8 cellular contexts compared by ENCODE assay signal in genomic region chr9:35111006-35111933, GRCh38. TPM values are rescaled to one million over a fixed set of nuclear protein-coding genes. Genes with fewer than 3 reads are reported as not detected.
DNase-seq lines count a peak whose midpoint lies in the region; ATAC-seq and TF ChIP-seq lines count a peak whose summit lies in the region.

No MANE protein-coding gene starts in this region.

- CTCF ChIA-PET in activated CD4-positive, alpha-beta T cell treated with anti-CD3 and anti-CD28 coated beads for 36 hours (lab: Charles Lee): interaction anchor here (0.8 to 1.3 kb wide), 3 partner anchors 8 to 60 kb away, joined by 3 to 4 read pairs (median 4); partner anchors contain the start of genes FANCG and STOML2

- intact Hi-C loops in activated CD4-positive, alpha-beta T cell treated with anti-CD3 and anti-CD28 coated beads for 36 hours (cut with DNase I, micrococcal nuclease): loop anchor here (1.0 to 10.0 kb wide), 16 partner anchors 8 to 1084 kb away; partner anchors contain the start of genes DNAJB5 (in 2 of the 2), HINT2 (in 2 of the 2), PIGO (in 2 of the 2) and STOML2 (in 2 of the 2)

- no peaks in the 10 kb centered on the region for H3K9me3 Mint-ChIP-seq in activated CD4-positive, alpha-beta T cell treated with anti-CD3 and anti-CD28 coated beads for 36 hours (ENCODE audit: low read depth)

- DNase-seq in AG10803 (ENCODE audit: low read depth): peak; percentile 99
- peak; percentile 94 for DNase-seq in GM19238 (ENCODE audit: insufficient read length, low spot score)
- DNase-seq in NCI-H510A (lab: John Stamatoyannopoulos, UW): peak; percentile 93
- peak; percentile 98 for DNase-seq in activated CD4-positive, alpha-beta T cell treated with anti-CD3 and anti-CD28 coated beads for 36 hours
- DNase-seq in choroid plexus epithelial cell (ENCODE audit: low read depth): peak; percentile 99
- DNase-seq in kidney glomerular epithelial cell (lab: John Stamatoyannopoulos, UW): peak; percentile 96
- peak; percentile 95 to 96 for DNase-seq in stimulated activated CD4-positive, alpha-beta T cell treated with anti-CD3 and anti-CD28 coated beads, Interleukin-15, amount 100 ng/mL, for 48 hours (ENCODE audit: low read depth in 2 of 2)

- peaks cover 48% of the 10 kb centered on the region for H3K4me1 Mint-ChIP-seq in activated CD4-positive, alpha-beta T cell treated with anti-CD3 and anti-CD28 coated beads for 36 hours

- peak; percentile 68 for ATAC-seq in HG03439 (IDR thresholded peaks at IDR 0.05; ENCODE audit: unreplicated experiment)
- ATAC-seq in activated CD4-positive, alpha-beta T cell treated with anti-CD3 and anti-CD28 coated beads for 36 hours: peak; percentile 82

- POLR2A ChIA-PET in activated CD4-positive, alpha-beta T cell treated with anti-CD3 and anti-CD28 coated beads for 36 hours (lab: Charles Lee): interaction anchor here (0.5 to 0.8 kb wide), 3 partner anchors 8 to 771 kb away, joined by 3 to 4 read pairs (median 3); partner anchors contain the start of gene STOML2

- peak overlapping the region; percentile 90 for H3K27ac Mint-ChIP-seq in activated CD4-positive, alpha-beta T cell treated with anti-CD3 and anti-CD28 coated beads for 36 hours

- H3K4me3 ChIP-seq in AG10803 (ENCODE audit: low read length) (peak overlapping the region; percentile 90), choroid plexus epithelial cell (ENCODE audit: low read depth, low read length) (peak overlapping the region; percentile 88)

- no peak for TF ChIP-seq CTCF in AG10803 (conservative IDR thresholded peaks at IDR 0.05; ENCODE audit: low read length)
- TF ChIP-seq CTCF in choroid plexus epithelial cell (conservative IDR thresholded peaks at IDR 0.05; ENCODE audit: low read depth, low read length): no peak

- H3K27me3 Mint-ChIP-seq in activated CD4-positive, alpha-beta T cell treated with anti-CD3 and anti-CD28 coated beads for 36 hours: no peaks in the 10 kb centered on the region

- no peaks in the 10 kb centered on the region for H3K36me3 Mint-ChIP-seq in activated CD4-positive, alpha-beta T cell treated with anti-CD3 and anti-CD28 coated beads for 36 hours (ENCODE audit: low read depth)

- H3K4me3 Mint-ChIP-seq in activated CD4-positive, alpha-beta T cell treated with anti-CD3 and anti-CD28 coated beads for 36 hours: peak overlapping the region; percentile 63

RNA-seq across cellular contexts. Expression of gene ATOSB, which starts 4.4 kb away (rescaled TPM):
- 1 to 10 TPM; 5.7 to 6.4 TPM for total RNA-seq in activated CD4-positive, alpha-beta T cell treated with anti-CD3 and anti-CD28 coated beads for 36 hours

RNA-seq across cellular contexts. Expression of gene STOML2, which starts 8.3 kb away (rescaled TPM):
- 100 to 1,000 TPM; 169 to 201 TPM for total RNA-seq in activated CD4-positive, alpha-beta T cell treated with anti-CD3 and anti-CD28 coated beads for 36 hours

RNA-seq across cellular contexts. Expression of gene PIGO, which starts 14.9 kb away (rescaled TPM):
- total RNA-seq in activated CD4-positive, alpha-beta T cell treated with anti-CD3 and anti-CD28 coated beads for 36 hours: 10 to 100 TPM; 21.0 to 27.2 TPM

RNA-seq across cellular contexts. Expression of gene FANCG, which starts 31.5 kb away (rescaled TPM):
- 10 to 100 TPM; 92.8 to 93.4 TPM for total RNA-seq in activated CD4-positive, alpha-beta T cell treated with anti-CD3 and anti-CD28 coated beads for 36 hours

RNA-seq across cellular contexts. Expression of gene VCP, which starts 38.8 kb away (rescaled TPM):
- 100 to 1,000 TPM; 261 to 268 TPM for total RNA-seq in activated CD4-positive, alpha-beta T cell treated with anti-CD3 and anti-CD28 coated beads for 36 hours

Comparison
In these comparisons a context has a peak if more than half of its experiments do, and no peak if none do; other contexts are left out.
1. Peak in every context shown above with its lines: DNase-seq, ATAC-seq and H3K4me3 ChIP-seq.